16 cellular contexts compared by ENCODE assay signal in the genomic region with DNA sequence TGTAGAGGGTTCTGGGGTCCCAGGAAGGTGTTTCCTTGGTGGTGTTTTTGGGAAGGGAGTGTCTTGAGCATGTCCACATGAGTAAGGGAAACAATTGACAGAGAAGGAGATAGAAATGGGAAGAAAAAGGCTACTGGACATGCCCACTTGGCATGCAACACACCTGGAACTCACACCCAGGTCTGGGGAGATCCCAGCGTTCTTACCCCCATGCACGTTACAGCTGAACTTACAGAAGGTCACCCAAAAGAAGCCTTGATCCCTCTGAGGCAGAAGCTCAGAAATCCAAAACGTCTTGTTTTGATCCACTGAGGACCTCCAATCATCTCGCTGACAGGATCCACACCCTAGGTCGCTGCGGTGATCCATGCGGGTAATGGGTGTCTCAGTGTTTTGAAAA.
DNase-seq lines count a peak whose midpoint lies in the region; ATAC-seq, FAIRE-seq and TF ChIP-seq lines count a peak whose summit lies in the region.
"Had no signal": no experiment of that assay in that cellular context is flagged by ENCODE, and none has a peak within 500 bp of the region (broad histone marks: within the 10 kb centered on the region; RNA-seq: fewer than 3 reads in every experiment).

No MANE protein-coding gene starts in this region.

- H4K20me1 ChIP-seq in HepG2 (ENCODE audit: insufficient read depth, low read length) = no peaks in the 10 kb centered on the region

- TF ChIP-seq RAD21 in HepG2 (CRISPR knock-in tag; IDR thresholded peaks at IDR 0.05) = no peak

- H3K27me3 ChIP-seq in HepG2 (ENCODE audit: control insufficient read depth in 1 of 2, insufficient read depth in 2 of 2, low read length in 2 of 2) (peaks cover 0 to 18% of the 10 kb centered on the region in 2 experiments; a peak in 3 of 5 replicates), right lobe of liver (no peaks in the 10 kb centered on the region), esophagus muscularis mucosa (no peaks in the 10 kb centered on the region)

- peaks cover 45% of the 10 kb centered on the region for H3K4me1 ChIP-seq in HepG2 (ENCODE audit: insufficient read depth, low read length)
- H3K4me1 ChIP-seq in right lobe of liver = peaks cover 0 to 13% (median 1%) of the 10 kb centered on the region in 4 donors
- H3K4me1 ChIP-seq in esophagus muscularis mucosa = peaks cover 3 to 41% (median 37%) of the 10 kb centered on the region in 4 donors

- no peak for FAIRE-seq in HepG2 (lab: Jason Lieb, UNC)
- FAIRE-seq: A204.1, GM12891 had no signal

- H3K36me3 ChIP-seq in HepG2 (replicated peaks in 1 of 2; ENCODE audit: control insufficient read depth in 1 of 2, insufficient read depth in 2 of 2, low read length in 2 of 2) (peaks cover 4 to 22% of the 10 kb centered on the region in 2 experiments; a peak in 3 of 5 replicates), right lobe of liver (peaks cover 0 to 7% (median 0%) of the 10 kb centered on the region in 4 donors), esophagus muscularis mucosa (peaks cover 0 to 23% (median 18%) of the 10 kb centered on the region in 4 donors)

- no peak overlapping the region for H3K9ac ChIP-seq in HepG2 (ENCODE audit: insufficient read depth, low read depth, low read length)

- H3K4me3 ChIP-seq in HepG2 (replicated peaks in 1 of 3; ENCODE audit: insufficient read depth in 1 of 3, low read depth in 2 of 3, low read length in 3 of 3) = no peak overlapping the region
- no peak overlapping the region for H3K4me3 ChIP-seq in right lobe of liver
- no peak overlapping the region for H3K4me3 ChIP-seq in esophagus muscularis mucosa

- TF ChIP-seq CTCF in HepG2 (CRISPR knock-in tag; IDR thresholded peaks at IDR 0.05) (no peak), right lobe of liver (IDR thresholded peaks at IDR 0.05) (no peak), esophagus muscularis mucosa (IDR thresholded peaks at IDR 0.05) (no peak)

- H3K36me3 Mint-ChIP-seq in stimulated activated effector memory CD8-positive, alpha-beta T cell treated with anti-CD3 and anti-CD28 coated beads, Interleukin-12 subunit alpha, Interleukin-12 subunit beta, amount 100 ng/mL, for 72 hours = no peaks in the 10 kb centered on the region
- peaks cover 4% of the 10 kb centered on the region for H3K36me3 Mint-ChIP-seq in natural killer cell treated with Interleukin-12 subunit alpha and Interleukin-12 subunit beta and Interleukin-15 and Interleukin-18, amount 100 ng/mL, for 72 hours
- no peaks in the 10 kb centered on the region for H3K36me3 Mint-ChIP-seq in T-helper 2 cell treated with Interferon-gamma antibody and Interleukin-4, amounts not matched to agents 5 μg/mL and 100 μg/mL, for 36 hours (ENCODE audit: low read depth)

- H3K9me3 Mint-ChIP-seq in stimulated activated effector memory CD8-positive, alpha-beta T cell treated with anti-CD3 and anti-CD28 coated beads, Interleukin-12 subunit alpha, Interleukin-12 subunit beta, amount 100 ng/mL, for 72 hours = no peaks in the 10 kb centered on the region
- no peaks in the 10 kb centered on the region for H3K9me3 Mint-ChIP-seq in natural killer cell treated with Interleukin-12 subunit alpha and Interleukin-12 subunit beta and Interleukin-15 and Interleukin-18, amount 100 ng/mL, for 72 hours
- peaks cover 3% of the 10 kb centered on the region for H3K9me3 Mint-ChIP-seq in T-helper 2 cell treated with Interferon-gamma antibody and Interleukin-4, amounts not matched to agents 5 μg/mL and 100 μg/mL, for 36 hours

- H3K27me3 Mint-ChIP-seq in natural killer cell treated with Interleukin-12 subunit alpha and Interleukin-12 subunit beta and Interleukin-15 and Interleukin-18, amount 100 ng/mL, for 72 hours = peaks cover 0 to 4% of the 10 kb centered on the region in 2 donors
- H3K27me3 Mint-ChIP-seq in T-helper 2 cell treated with Interferon-gamma antibody and Interleukin-4, amounts not matched to agents 5 μg/mL and 100 μg/mL, for 36 hours (ENCODE audit: low read depth) = peaks cover 4% of the 10 kb centered on the region
- H3K27me3 Mint-ChIP-seq: B cell; CD4-positive, alpha-beta T cell had no signal

- H3K4me2 ChIP-seq in HepG2 (ENCODE audit: low read depth, low read length) = no peak overlapping the region

- DNase-seq in HepG2 (ENCODE audit: low spot score) (no peak), right lobe of liver (no peak), esophagus muscularis mucosa (ENCODE audit: extremely low spot score) (peak; percentile 50)
- peak in 1 of 2 donors; percentile 30 for DNase-seq in stimulated activated effector memory CD8-positive, alpha-beta T cell treated with anti-CD3 and anti-CD28 coated beads, Interleukin-12 subunit alpha, Interleukin-12 subunit beta, amount 100 ng/mL, for 72 hours (ENCODE audit: low spot score in 2 of 2)
- DNase-seq in natural killer cell treated with Interleukin-12 subunit alpha and Interleukin-12 subunit beta and Interleukin-15 and Interleukin-18, amount 100 ng/mL, for 72 hours (ENCODE audit: low spot score) = no peak
- DNase-seq in T-helper 2 cell treated with Interferon-gamma antibody and Interleukin-4, amounts not matched to agents 5 μg/mL and 100 μg/mL, for 36 hours (ENCODE audit: low spot score) = no peak
- DNase-seq: C1 segment of cervical spinal cord; Calu3; CD4-positive, alpha-beta T cell; DMS79; GM23248; H7 had no signal

- in situ Hi-C loops in HepG2 (cut with HindIII; ENCODE audit: extremely low pct_ligation_motif_present, low pct_unique_long_range_greater_than_20kb) = no loop called here

- CTCF ChIA-PET in HepG2 (lab: Yijun Ruan, JAX; ENCODE audit: low intra/inter-chr PET ratio, low total read pairs) = no interaction called here

- TF ChIP-seq POLR2A in HepG2 (IDR thresholded peaks at IDR 0.05; ENCODE audit: insufficient read depth in 1 of 2, low read depth in 2 of 2, low read length in 2 of 2) (no peak), right lobe of liver (IDR thresholded peaks at IDR 0.05) (no peak), esophagus muscularis mucosa (IDR thresholded peaks at IDR 0.05; ENCODE audit: low read depth) (no peak)

- TF ChIP-seq EP300 in HepG2 (IDR thresholded peaks at IDR 0.05; ENCODE audit: low read depth in 2 of 2, low read length in 2 of 2) = no peak
- no peak for TF ChIP-seq EP300 in HepG2 (CRISPR knock-in tag; IDR thresholded peaks at IDR 0.05; ENCODE audit: borderline replicate concordance)
- TF ChIP-seq EP300 in esophagus muscularis mucosa (IDR thresholded peaks at IDR 0.05) = no peak

- POLR2A ChIA-PET in HepG2 (lab: Yijun Ruan, JAX) = no interaction called here

- no TSS peak for BruUV-seq in HepG2 (replicated peaks; lab: Mats Ljungman, UMichigan)

- 93% methylated on average over 7 of the region's 7 CpGs for WGBS in HepG2 (ENCODE audit: low lambda C conversion rate)
- WGBS in right lobe of liver (ENCODE audit: insufficient coverage, low coverage, low lambda C conversion rate, missing lambda C conversion rate) = 96% methylated on average over 5 of the region's 7 CpGs
- WGBS in esophagus muscularis mucosa = 92% methylated on average over 6 of the region's 7 CpGs

- no peak for ATAC-seq in HepG2
- ATAC-seq in right lobe of liver = no peak
- no peak for ATAC-seq in stimulated activated effector memory CD8-positive, alpha-beta T cell treated with anti-CD3 and anti-CD28 coated beads, Interleukin-12 subunit alpha, Interleukin-12 subunit beta, amount 100 ng/mL, for 72 hours
- no peak for ATAC-seq in HG03565 (IDR thresholded peaks at IDR 0.05; ENCODE audit: unreplicated experiment)
- no peak for ATAC-seq in natural killer cell treated with Interleukin-12 subunit alpha and Interleukin-12 subunit beta and Interleukin-15 and Interleukin-18, amount 100 ng/mL, for 72 hours

- intact Hi-C loops in HepG2 (cut with micrococcal nuclease; ENCODE audit: unreplicated experiment) = no loop called here
- intact Hi-C loops in right lobe of liver (cut with DNase I) = no loop called here
- intact Hi-C loops in esophagus muscularis mucosa (cut with DNase I) = no loop called here

- H3K79me2 ChIP-seq in HepG2 (ENCODE audit: insufficient read depth, low read length) = no peaks in the 10 kb centered on the region

- H3K9me3 ChIP-seq in HepG2 (ENCODE audit: low read length) (no peaks in the 10 kb centered on the region), right lobe of liver (peaks cover 0 to 2% (median 0%) of the 10 kb centered on the region in 4 donors), esophagus muscularis mucosa (no peaks in the 10 kb centered on the region)

- no peak overlapping the region for H3K27ac ChIP-seq in HepG2 (ENCODE audit: extremely low read length, insufficient read depth, low read length)
- no peak overlapping the region for H3K27ac ChIP-seq in right lobe of liver
- no peak overlapping the region for H3K27ac ChIP-seq in esophagus muscularis mucosa (replicated peaks in 1 of 4)
- H3K27ac ChIP-seq: GM23248 had no signal

- H3K4me3 Mint-ChIP-seq in stimulated activated effector memory CD8-positive, alpha-beta T cell treated with anti-CD3 and anti-CD28 coated beads, Interleukin-12 subunit alpha, Interleukin-12 subunit beta, amount 100 ng/mL, for 72 hours = no peak overlapping the region
- no peak overlapping the region for H3K4me3 Mint-ChIP-seq in natural killer cell treated with Interleukin-12 subunit alpha and Interleukin-12 subunit beta and Interleukin-15 and Interleukin-18, amount 100 ng/mL, for 72 hours
- no peak overlapping the region for H3K4me3 Mint-ChIP-seq in T-helper 2 cell treated with Interferon-gamma antibody and Interleukin-4, amounts not matched to agents 5 μg/mL and 100 μg/mL, for 36 hours
- H3K4me3 Mint-ChIP-seq: B cell; CD4-positive, alpha-beta T cell had no signal

- H2AFZ ChIP-seq in HepG2 (ENCODE audit: low read length) = no peak overlapping the region

- peaks cover 9% of the 10 kb centered on the region for H3K4me1 Mint-ChIP-seq in stimulated activated effector memory CD8-positive, alpha-beta T cell treated with anti-CD3 and anti-CD28 coated beads, Interleukin-12 subunit alpha, Interleukin-12 subunit beta, amount 100 ng/mL, for 72 hours
- H3K4me1 Mint-ChIP-seq in natural killer cell treated with Interleukin-12 subunit alpha and Interleukin-12 subunit beta and Interleukin-15 and Interleukin-18, amount 100 ng/mL, for 72 hours (ENCODE audit: low read depth in 2 of 2) = peaks cover 8 to 10% of the 10 kb centered on the region in 2 donors
- H3K4me1 Mint-ChIP-seq in T-helper 2 cell treated with Interferon-gamma antibody and Interleukin-4, amounts not matched to agents 5 μg/mL and 100 μg/mL, for 36 hours (ENCODE audit: low read depth) = peaks cover 2% of the 10 kb centered on the region

- peak overlapping the region; percentile 5 for H3K27ac Mint-ChIP-seq in stimulated activated effector memory CD8-positive, alpha-beta T cell treated with anti-CD3 and anti-CD28 coated beads, Interleukin-12 subunit alpha, Interleukin-12 subunit beta, amount 100 ng/mL, for 72 hours
- no peak overlapping the region for H3K27ac Mint-ChIP-seq in natural killer cell treated with Interleukin-12 subunit alpha and Interleukin-12 subunit beta and Interleukin-15 and Interleukin-18, amount 100 ng/mL, for 72 hours
- no peak overlapping the region for H3K27ac Mint-ChIP-seq in T-helper 2 cell treated with Interferon-gamma antibody and Interleukin-4, amounts not matched to agents 5 μg/mL and 100 μg/mL, for 36 hours
- H3K27ac Mint-ChIP-seq: B cell; CD4-positive, alpha-beta T cell had no signal

TF ChIP-seq in HepG2, 621 proteins besides CTCF, POLR2A, EP300 and RAD21 (continues in another document):
- no peak for TF ChIP-seq BRCA1 (CRISPR knock-in tag; IDR thresholded peaks at IDR 0.05)
- TF ChIP-seq GATA4 (IDR thresholded peaks at IDR 0.05; ENCODE audit: borderline replicate concordance, low read depth) = no peak
- TF ChIP-seq SIX4 (CRISPR knock-in tag; IDR thresholded peaks at IDR 0.05) = no peak
